Comparison of ENCODE assay signal across 1 cellular context in genomic region chr16:3141781-3142311, GRCh38.
TF ChIP-seq lines count a peak whose summit lies in the region.

No MANE protein-coding gene starts in this region.

TF ChIP-seq in IMR-90, 13 proteins besides CTCF, POLR2A, EP300 and RAD21:
- TF ChIP-seq BHLHE40 (IDR thresholded peaks at IDR 0.05; ENCODE audit: low read depth, low read length) (no peak), USF2 (IDR thresholded peaks at IDR 0.05; ENCODE audit: low read depth, low read length) (no peak), MAFK (IDR thresholded peaks at IDR 0.05; ENCODE audit: low read depth, low read length) (no peak), RCOR1 (IDR thresholded peaks at IDR 0.05; ENCODE audit: insufficient replicate concordance, low read length) (no peak), NFE2L2 (IDR thresholded peaks at IDR 0.05; ENCODE audit: low read depth, low read length) (no peak)
- TF ChIP-seq, protein P1, sequence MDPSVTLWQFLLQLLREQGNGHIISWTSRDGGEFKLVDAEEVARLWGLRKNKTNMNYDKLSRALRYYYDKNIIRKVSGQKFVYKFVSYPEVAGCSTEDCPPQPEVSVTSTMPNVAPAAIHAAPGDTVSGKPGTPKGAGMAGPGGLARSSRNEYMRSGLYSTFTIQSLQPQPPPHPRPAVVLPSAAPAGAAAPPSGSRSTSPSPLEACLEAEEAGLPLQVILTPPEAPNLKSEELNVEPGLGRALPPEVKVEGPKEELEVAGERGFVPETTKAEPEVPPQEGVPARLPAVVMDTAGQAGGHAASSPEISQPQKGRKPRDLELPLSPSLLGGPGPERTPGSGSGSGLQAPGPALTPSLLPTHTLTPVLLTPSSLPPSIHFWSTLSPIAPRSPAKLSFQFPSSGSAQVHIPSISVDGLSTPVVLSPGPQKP (IDR thresholded peaks at IDR 0.05; ENCODE audit: borderline replicate concordance, low read depth, low read length), result no peak
TF ChIP-seq in IMR-90: peak in this region for 0.
